ENCODE assay signal across 1 cellular context in genomic region chr19:32976223-32976805, GRCh38.
A peak's percentile ranks its signal among the peaks of the same experiment; 100 is the strongest.
TF ChIP-seq lines count a peak whose summit lies in the region.

No MANE protein-coding gene starts in this region.

TF ChIP-seq in HEK293, 187 proteins besides CTCF, POLR2A, EP300 and RAD21 (continued from another document):
- TF ChIP-seq PRDM10 (tag by site-specific recombination; IDR thresholded peaks at IDR 0.05) (0 out of 2 replicates have a peak, but pooled peaks have one; percentile 18), ZNF2 (tag by site-specific recombination; IDR thresholded peaks at IDR 0.05) (0 out of 2 replicates have a peak, but pooled peaks have one; percentile 47), ZNF768 (tag by site-specific recombination; IDR thresholded peaks at IDR 0.05) (no peak), ZNF169 (tag by site-specific recombination; IDR thresholded peaks at IDR 0.05) (no peak), ZNF654 (tag by site-specific recombination; IDR thresholded peaks at IDR 0.05; ENCODE audit: low read depth) (peak; percentile 95), PBX3 (CRISPR knock-in tag; IDR thresholded peaks at IDR 0.05) (no peak), ZNF777 (tag by site-specific recombination; IDR thresholded peaks at IDR 0.05; ENCODE audit: borderline replicate concordance) (no peak), KLF17 (tag by site-specific recombination; IDR thresholded peaks at IDR 0.05) (peak; percentile 51; the same call in 1 of the 2 replicates), ZEB2 (tag by site-specific recombination; IDR thresholded peaks at IDR 0.05) (0 out of 2 replicates have a peak, but pooled peaks have one; percentile 47), IKZF3 (tag by site-specific recombination; IDR thresholded peaks at IDR 0.05) (peak; percentile 23; the same call in 1 of the 2 replicates), ZNF239 (tag by site-specific recombination; IDR thresholded peaks at IDR 0.05) (no peak)
